25 cellular contexts compared by ENCODE assay signal in the genomic region with DNA sequence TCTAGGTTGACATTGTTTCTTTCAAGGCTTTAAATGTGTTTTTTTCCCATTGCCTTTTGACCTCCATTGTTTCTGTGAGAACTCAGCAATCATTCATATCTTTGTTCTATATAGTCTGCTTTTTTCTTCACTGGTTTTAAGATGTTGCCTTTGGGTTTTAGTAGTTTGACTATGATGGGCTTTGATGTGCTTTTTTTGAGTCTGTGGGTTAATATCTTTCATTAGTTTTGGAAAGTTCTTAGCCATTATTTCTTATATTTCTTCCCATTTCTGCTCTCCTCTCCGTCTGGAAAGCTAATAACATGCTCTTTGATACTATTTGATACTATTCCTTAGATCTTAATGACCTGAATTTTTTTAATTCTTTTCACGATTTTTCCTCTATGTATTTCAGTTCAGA. TPM values are rescaled to one million over a fixed set of nuclear protein-coding genes. Genes with fewer than 3 reads are reported as not detected.
DNase-seq lines count a peak whose midpoint lies in the region; ATAC-seq, FAIRE-seq and TF ChIP-seq lines count a peak whose summit lies in the region.
"Had no signal": no experiment of that assay in that cellular context is flagged by ENCODE, and none has a peak within 500 bp of the region (broad histone marks: within the 10 kb centered on the region; RNA-seq: fewer than 3 reads in every experiment).

No MANE protein-coding gene starts in this region.

- peaks cover 30 to 39% (median 36%) of the 10 kb centered on the region in 3 donors for H3K36me3 ChIP-seq in skeletal muscle tissue (ENCODE audit: control insufficient read depth in 3 of 3, insufficient read depth in 3 of 3, low read length in 3 of 3)

- WGBS in A549 (ENCODE audit: missing lambda C conversion rate) = 89% methylated on average over 2 of the region's 2 CpGs

- H3K27me3 Mint-ChIP-seq in HFFc6 (ENCODE audit: insufficient read depth) (no peaks in the 10 kb centered on the region; the same call in 1 of the 2 replicates), T-cell (no peaks in the 10 kb centered on the region), nephron progenitor cell (ENCODE audit: low read depth, poor library complexity) (no peaks in the 10 kb centered on the region)
- H3K27me3 Mint-ChIP-seq: CD4-positive, alpha-beta T cell; IgD-negative memory B cell had no signal

- FAIRE-seq in A549 (lab: Jason Lieb, UNC) = peak; percentile 56
- FAIRE-seq: GM18507, H54 had no signal

- ATAC-seq in A549 (no peak), T-cell (replicated peaks in 1 of 4) (no peak), GM19467 (IDR thresholded peaks at IDR 0.05; ENCODE audit: unreplicated experiment) (no peak)

- H3K4me2 ChIP-seq in A549 = no peak overlapping the region

- H3K4me1 Mint-ChIP-seq in HFFc6 (ENCODE audit: low read depth) = peaks cover 55% of the 10 kb centered on the region
- H3K4me1 Mint-ChIP-seq in T-cell = peaks cover 0 to 5% (median 4%) of the 10 kb centered on the region in 3 donors
- H3K4me1 Mint-ChIP-seq in nephron progenitor cell = peaks cover 18% of the 10 kb centered on the region

- peaks cover 8% of the 10 kb centered on the region for H3K4me1 ChIP-seq in A549
- H3K4me1 ChIP-seq in skeletal muscle tissue (ENCODE audit: control insufficient read depth in 3 of 3, insufficient read depth in 3 of 3, low read length in 3 of 3) = peaks cover 12 to 31% (median 20%) of the 10 kb centered on the region in 3 donors

- peak overlapping the region in 1 of 3 donors; percentile 38 for H3K9ac ChIP-seq in skeletal muscle tissue (ENCODE audit: low read depth in 1 of 3, low read length in 3 of 3)

- H3K4me3 ChIP-seq in A549 (no peak overlapping the region), skeletal muscle tissue (ENCODE audit: low read length in 3 of 3) (no peak overlapping the region)

- TF ChIP-seq EP300 in A549 (IDR thresholded peaks at IDR 0.05) = no peak

- TF ChIP-seq POLR2A in A549 (IDR thresholded peaks at IDR 0.05; ENCODE audit: low read length) = no peak

- TF ChIP-seq RAD21 in A549 (conservative IDR thresholded peaks at IDR 0.05 in 1 of 2, IDR thresholded peaks at IDR 0.05 in 1 of 2) = no peak

- no peaks in the 10 kb centered on the region for H3K9me3 Mint-ChIP-seq in HFFc6
- no peaks in the 10 kb centered on the region for H3K9me3 Mint-ChIP-seq in T-cell
- peaks cover 12% of the 10 kb centered on the region for H3K9me3 Mint-ChIP-seq in nephron progenitor cell
- H3K9me3 Mint-ChIP-seq: CD4-positive, alpha-beta T cell; IgD-negative memory B cell had no signal

- H3K27ac Mint-ChIP-seq in HFFc6 = peak overlapping the region; percentile 89
- no peak overlapping the region for H3K27ac Mint-ChIP-seq in T-cell
- H3K27ac Mint-ChIP-seq in nephron progenitor cell = no peak overlapping the region
- H3K27ac Mint-ChIP-seq: CD4-positive, alpha-beta T cell; IgD-negative memory B cell had no signal

- TF ChIP-seq CTCF in A549 (IDR thresholded peaks at IDR 0.05) = no peak
- TF ChIP-seq CTCF in HFFc6 (IDR thresholded peaks at IDR 0.05) = no peak
- TF ChIP-seq CTCF in nephron progenitor cell (IDR thresholded peaks at IDR 0.05) = no peak

- no peak overlapping the region for H3K27ac ChIP-seq in A549
- peak overlapping the region; percentile 78 for H3K27ac ChIP-seq in skeletal muscle tissue (ENCODE audit: low read depth, low read length)

- H3K36me3 Mint-ChIP-seq in HFFc6 (ENCODE audit: low read depth) (peaks cover 37% of the 10 kb centered on the region), T-cell (peaks cover 68% of the 10 kb centered on the region), nephron progenitor cell (ENCODE audit: low read depth) (peaks cover 93% of the 10 kb centered on the region)

- CTCF ChIA-PET in A549 (lab: Yijun Ruan, JAX) = interaction anchor here (1.3 to 30.8 kb wide), 3 partner anchors 8 to 99 kb away, joined by 6 to 501 read pairs (median 66); no protein-coding TSS in a partner anchor
- CTCF ChIA-PET in T-cell (lab: Charles Lee) = no interaction called here

- no peaks in the 10 kb centered on the region for H3K9me3 ChIP-seq in A549
- no peaks in the 10 kb centered on the region for H3K9me3 ChIP-seq in skeletal muscle tissue (ENCODE audit: control insufficient read depth in 3 of 3, low read length in 3 of 3)

- H3K27me3 ChIP-seq in skeletal muscle tissue (ENCODE audit: control insufficient read depth in 3 of 3, insufficient read depth in 3 of 3, low read length in 3 of 3) = no peaks in the 10 kb centered on the region

- no peak for DNase-seq in A549 (ENCODE audit: low read depth in 1 of 2, low spot score in 1 of 2)
- DNase-seq in HFFc6 = no peak
- peak; percentile 20 for DNase-seq in dermis blood vessel endothelial cell
- DNase-seq in 8988T = no peak
- no peak for DNase-seq in T-cell
- no peak for DNase-seq in nephron progenitor cell
- DNase-seq: CD4-positive, alpha-beta T cell; COR-L47; DND-41; MV-4-11; NCI-H1105 treated with DMSO at 0.1 percent for 48 hours; NCI-H2081; NCI-H2171; NCI-H345; NCI-H524; NCI-H774; NK-92 treated with Interleukin-12 subunit alpha and Interleukin-12 subunit beta, amount 100 ng/mL, for 24 hours had no signal

- H3K4me3 Mint-ChIP-seq in HFFc6 (peak overlapping the region; percentile 72; the same call in 1 of the 2 replicates), T-cell (no peak overlapping the region), nephron progenitor cell (no peak overlapping the region)
- H3K4me3 Mint-ChIP-seq: CD4-positive, alpha-beta T cell; IgD-negative memory B cell had no signal

- POLR2A ChIA-PET in A549 (lab: Yijun Ruan, JAX) (no interaction called here), T-cell (lab: Charles Lee) (no interaction called here)

TF ChIP-seq in A549, 52 proteins besides CTCF, POLR2A, EP300 and RAD21:
- TF ChIP-seq POLR2AphosphoS2 (conservative IDR thresholded peaks at IDR 0.05; ENCODE audit: low read length) = no peak
- TF ChIP-seq CHD4 (IDR thresholded peaks at IDR 0.05; ENCODE audit: borderline replicate concordance) = no peak
- TF ChIP-seq ZC3H11A (IDR thresholded peaks at IDR 0.05) = no peak
- no peak for TF ChIP-seq MYC (IDR thresholded peaks at IDR 0.05; ENCODE audit: borderline replicate concordance, low read length)
- TF ChIP-seq RARB (CRISPR knock-in tag; IDR thresholded peaks at IDR 0.05) = no peak
- TF ChIP-seq KDM1A (IDR thresholded peaks at IDR 0.05; ENCODE audit: low read depth) = no peak
- no peak for TF ChIP-seq ZFP36 (IDR thresholded peaks at IDR 0.05; ENCODE audit: borderline replicate concordance, partially characterized antibody)

RNA-seq across cellular contexts. Expression of gene CCDC8, which starts 32.7 kb away (rescaled TPM):
- polyA plus RNA-seq in A549 (2011; rRNA removed) (0.04 TPM in 1 of 2 replicates, not detected in the other), A549 (2017; fragmentation: RNase III; extraction: RNeasy Plus Mini Kit Qiagen cat#74134 plus additional on column Dnase treatment) (0.03 to 0.08 TPM in 2 of 3 replicates, not detected in the other)
- 0.01 TPM in 1 of 2 replicates, not detected in the other for polyA plus RNA-seq in A549 (2012; cell fraction: cytosol; rRNA removed)
- polyA plus RNA-seq in A549 (2012; cell fraction: nucleus; rRNA removed) = 0.04 and 0.05 TPM in 2 replicates
- not detected in 2 replicates for polyA minus RNA-seq in A549 (2011; rRNA and poly(A)+ RNA removed)
- total RNA-seq in HFFc6 (2021; fragmentation: NEBNext Ultra II Directional; extraction: Animal tissue kit (Norgen Biotek cat#: 25700)) = 10 to 100 TPM in 4 of 6 experiments, 1 to 10 TPM in 2; 6.3 to 10.6 (median 10.2) TPM
- total RNA-seq in dermis blood vessel endothelial cell (0.56 and 0.68 TPM in 2 replicates), skeletal muscle tissue (67.8 TPM), T-cell (under 1 TPM in 3 of 5 donors, not detected in 2; 0.12 to 0.19 (median 0.13) TPM)
- total RNA-seq: CD4-positive, alpha-beta T cell had no signal
- polyA plus RNA-seq: IgD-negative memory B cell had no signal

RNA-seq across cellular contexts. Expression of gene PPP5C, which starts 33.8 kb away (rescaled TPM):
- 107 and 126 TPM in 2 replicates for polyA plus RNA-seq in A549 (2011; rRNA removed)
- 209 and 213 TPM in 2 replicates for polyA plus RNA-seq in A549 (2012; cell fraction: cytosol; rRNA removed)
- polyA plus RNA-seq in A549 (2012; cell fraction: nucleus; rRNA removed) = 445 and 456 TPM in 2 replicates
- polyA plus RNA-seq in A549 (2017; fragmentation: RNase III; extraction: RNeasy Plus Mini Kit Qiagen cat#74134 plus additional on column Dnase treatment) = 93.5 to 99.8 TPM (median 94.2 TPM) in 3 replicates
- 118 and 135 TPM in 2 replicates for polyA minus RNA-seq in A549 (2011; rRNA and poly(A)+ RNA removed)
- total RNA-seq in HFFc6 (2021; fragmentation: NEBNext Ultra II Directional; extraction: Animal tissue kit (Norgen Biotek cat#: 25700)) = 10 to 100 TPM; 62.8 to 80.6 (median 76.3) TPM
- 88.8 and 113 TPM in 2 replicates for total RNA-seq in dermis blood vessel endothelial cell
- 44.4 TPM for total RNA-seq in skeletal muscle tissue
- total RNA-seq in T-cell = 10 to 100 TPM; 40.3 to 59.7 (median 42.8) TPM

RNA-seq across cellular contexts. Expression of gene PNMA8C, which starts 48.0 kb away (rescaled TPM):
- polyA plus RNA-seq in A549 (2011; rRNA removed) = 0.01 TPM in 1 of 2 replicates, not detected in the other
- polyA plus RNA-seq in A549 (2012; cell fraction: cytosol; rRNA removed) = 0.01 TPM in 2 replicates
- polyA plus RNA-seq in A549 (2012; cell fraction: nucleus; rRNA removed) = 0.04 TPM in 2 replicates
- polyA plus RNA-seq in A549 (2017; fragmentation: RNase III; extraction: RNeasy Plus Mini Kit Qiagen cat#74134 plus additional on column Dnase treatment) = not detected in 3 replicates
- 0.08 TPM in 1 of 2 replicates, not detected in the other for polyA minus RNA-seq in A549 (2011; rRNA and poly(A)+ RNA removed)
- under 1 TPM in 3 of 6 experiments, not detected in 3; 0.05 to 0.09 (median 0.07) TPM for total RNA-seq in HFFc6 (2021; fragmentation: NEBNext Ultra II Directional; extraction: Animal tissue kit (Norgen Biotek cat#: 25700))
- total RNA-seq in dermis blood vessel endothelial cell = not detected in 2 replicates
- 0.52 TPM for total RNA-seq in skeletal muscle tissue
- not detected for total RNA-seq in T-cell
- total RNA-seq: A673; CD4-positive, alpha-beta T cell; G401 had no signal
- polyA plus RNA-seq: BJ, IgD-negative memory B cell had no signal
